In genomic region chr10:105026566-105026965, GRCh38 we compare ENCODE assay signal across 8 cellular contexts.
"Had no signal": no experiment of that assay in that cellular context is flagged by ENCODE, and none has a peak within 500 bp of the region (broad histone marks: within the 10 kb centered on the region; RNA-seq: fewer than 3 reads in every experiment).

No MANE protein-coding gene starts in this region.

- H3K4me3 ChIP-seq: GM12878 had no signal

- ATAC-seq: GM12878 had no signal

- FAIRE-seq: G401.6, GM12878, GM12891, GM12892, GM18507, GM19239 had no signal

- DNase-seq: GDM1, GF-D8 had no signal
